ENCODE assay signal across 10 cellular contexts in genomic region chr9:33117306-33117705, GRCh38. TPM values are rescaled to one million over a fixed set of nuclear protein-coding genes. Genes with fewer than 3 reads are reported as not detected.
DNase-seq lines count a peak whose midpoint lies in the region; ATAC-seq and TF ChIP-seq lines count a peak whose summit lies in the region.
"Had no signal": no experiment of that assay in that cellular context is flagged by ENCODE, and none has a peak within 500 bp of the region (broad histone marks: within the 10 kb centered on the region; RNA-seq: fewer than 3 reads in every experiment).

No MANE protein-coding gene starts in this region.

- no peak overlapping the region for H4K5ac ChIP-seq in H9 (ENCODE audit: insufficient read length, low read depth, low read length)

- no peak overlapping the region for H2AFZ ChIP-seq in H9 (ENCODE audit: low read length)

- H3K79me1 ChIP-seq in H9 (ENCODE audit: insufficient read depth, low read depth, low read length, poor library complexity, severe bottlenecking): no peaks in the 10 kb centered on the region

- H3K18ac ChIP-seq in H9 (ENCODE audit: insufficient read length, low read depth, low read length): no peak overlapping the region

- no peak overlapping the region for H3K4me3 ChIP-seq in CD4-positive, CD25-positive, alpha-beta regulatory T cell (ENCODE audit: low read depth, low read length)
- H3K4me3 ChIP-seq: gastroesophageal sphincter had no signal

- H2AK5ac ChIP-seq in H9 (ENCODE audit: insufficient read length, low read length): no peak overlapping the region

- H3K4me1 Mint-ChIP-seq in CD4-positive, CD25-positive, alpha-beta regulatory T cell: peaks cover 5 to 29% (median 17%) of the 10 kb centered on the region in 4 donors
- H3K4me1 Mint-ChIP-seq in natural killer cell (peaks cover 38 to 56% of the 10 kb centered on the region in 2 donors), H9 (peaks cover 5 to 8% of the 10 kb centered on the region in 2 experiments; a peak in 3 of 4 replicates)

- DNase-seq in CD4-positive, CD25-positive, alpha-beta regulatory T cell: no peak
- peak; percentile 49 for DNase-seq in MV-4-11 (lab: John Stamatoyannopoulos, UW)
- DNase-seq in dedifferentiated amniotic fluid mesenchymal stem cell (ENCODE audit: extremely low spot score): peak; percentile 74
- no peak for DNase-seq in natural killer cell
- DNase-seq in SIG-M5 (lab: John Stamatoyannopoulos, UW): no peak
- no peak for DNase-seq in pons (ENCODE audit: low spot score)
- DNase-seq in cerebellum (ENCODE audit: low spot score): no peak
- no peak for DNase-seq in H9
- DNase-seq: activated gamma-delta T cell treated with Interleukin-2 at 50 U/mL for 16 hours had no signal

- WGBS in H9 (ENCODE audit: extremely low coverage, insufficient read length, low lambda C conversion rate): no CpG with 5 or more reads among the region's 1 CpG

- H3T11ph ChIP-seq in H9 (ENCODE audit: low read length): no peak overlapping the region

- peaks cover 60% of the 10 kb centered on the region for H3K36me3 Mint-ChIP-seq in CD4-positive, CD25-positive, alpha-beta regulatory T cell
- no peaks in the 10 kb centered on the region for H3K36me3 Mint-ChIP-seq in natural killer cell
- H3K36me3 Mint-ChIP-seq in H9 (ENCODE audit: insufficient read depth in 1 of 3, low read depth in 3 of 3): no peaks in the 10 kb centered on the region; a peak in 2 of 7 replicates

- no peak overlapping the region for H3K4me3 Mint-ChIP-seq in CD4-positive, CD25-positive, alpha-beta regulatory T cell
- no peak overlapping the region for H3K4me3 Mint-ChIP-seq in natural killer cell
- H3K4me3 Mint-ChIP-seq in H9: no peak overlapping the region; a peak in 1 of 5 replicates

- H4K20me1 ChIP-seq in H9 (ENCODE audit: control insufficient read depth, insufficient read depth, insufficient read length): no peaks in the 10 kb centered on the region

- no peaks in the 10 kb centered on the region for H3K79me2 ChIP-seq in H9 (ENCODE audit: insufficient read depth, low read length)

- no peak overlapping the region for H3K27ac ChIP-seq in CD4-positive, CD25-positive, alpha-beta regulatory T cell (ENCODE audit: insufficient read depth, low read length, poor library complexity, severe bottlenecking)
- H3K27ac ChIP-seq in H9 (ENCODE audit: insufficient read length, low read depth, low read length): no peak overlapping the region

- no peaks in the 10 kb centered on the region for H3K9me3 Mint-ChIP-seq in CD4-positive, CD25-positive, alpha-beta regulatory T cell
- H3K9me3 Mint-ChIP-seq in natural killer cell (no peaks in the 10 kb centered on the region), H9 (no peaks in the 10 kb centered on the region)

- H2BK20ac ChIP-seq in H9 (ENCODE audit: low read depth, low read length, poor library complexity, severe bottlenecking): no peak overlapping the region

- no peaks in the 10 kb centered on the region for H3K23me2 ChIP-seq in H9 (ENCODE audit: insufficient read length, low read depth, low read length, poor library complexity, severe bottlenecking)

- intact Hi-C loops in natural killer cell (cut with micrococcal nuclease): loop anchor here (10.0 kb wide), 1 partner anchor 47 kb away; the partner anchor contains the start of gene B4GALT1

- H2BK5ac ChIP-seq in H9 (ENCODE audit: insufficient read length, low read length): no peak overlapping the region

- no peak overlapping the region for H2BK12ac ChIP-seq in H9 (ENCODE audit: insufficient read length, low read depth, low read length)

- ATAC-seq in CD4-positive, CD25-positive, alpha-beta regulatory T cell (ENCODE audit: low read depth in 2 of 2): no peak
- ATAC-seq in natural killer cell: no peak

- H3K27me3 ChIP-seq in CD4-positive, CD25-positive, alpha-beta regulatory T cell (ENCODE audit: control insufficient read depth, insufficient read depth, low read length): no peaks in the 10 kb centered on the region
- H3K27me3 ChIP-seq in H9 (ENCODE audit: insufficient read depth, low read length): no peaks in the 10 kb centered on the region
- H3K27me3 ChIP-seq: gastroesophageal sphincter had no signal

- no peaks in the 10 kb centered on the region for H3K27me3 Mint-ChIP-seq in CD4-positive, CD25-positive, alpha-beta regulatory T cell
- H3K27me3 Mint-ChIP-seq in natural killer cell (ENCODE audit: low read depth in 2 of 2) (peaks cover 0 to 2% of the 10 kb centered on the region in 2 donors), H9 (ENCODE audit: low read depth) (no peaks in the 10 kb centered on the region)

- no peak overlapping the region for H4K91ac ChIP-seq in H9 (ENCODE audit: insufficient read length, low read depth, low read length)

- H3K56ac ChIP-seq in H9 (ENCODE audit: insufficient read length, low read depth, low read length): no peak overlapping the region

- no peak overlapping the region for H2BK120ac ChIP-seq in H9 (ENCODE audit: low read depth, low read length, poor library complexity, severe bottlenecking)

- H3K9ac ChIP-seq in H9 (ENCODE audit: extremely low read depth, insufficient read length, low read length): no peak overlapping the region

- H3K4me2 ChIP-seq in H9 (ENCODE audit: insufficient read depth, insufficient read length, low read length): no peak overlapping the region

- H3K27ac Mint-ChIP-seq in CD4-positive, CD25-positive, alpha-beta regulatory T cell: peak overlapping the region in 2 of 3 donors; percentile 72 to 87
- peak overlapping the region; percentile 68 to 77 for H3K27ac Mint-ChIP-seq in natural killer cell
- no peak overlapping the region; a peak in 1 of 7 replicates for H3K27ac Mint-ChIP-seq in H9

- peaks cover 9% of the 10 kb centered on the region for H3K4me1 ChIP-seq in CD4-positive, CD25-positive, alpha-beta regulatory T cell (ENCODE audit: control insufficient read depth, insufficient read depth, low read length, poor library complexity, severe bottlenecking)
- no peaks in the 10 kb centered on the region for H3K4me1 ChIP-seq in H9 (ENCODE audit: insufficient read depth, low read length)

- H3K14ac ChIP-seq in H9 (ENCODE audit: insufficient read depth, low read length): no peak overlapping the region

- H2BK15ac ChIP-seq in H9 (ENCODE audit: low read depth, low read length): no peak overlapping the region

- no peak overlapping the region for H3K23ac ChIP-seq in H9 (ENCODE audit: insufficient read length, low read depth, low read length)

- H3K36me3 ChIP-seq in CD4-positive, CD25-positive, alpha-beta regulatory T cell (ENCODE audit: control insufficient read depth, insufficient read depth, low read length): peaks cover 64% of the 10 kb centered on the region

- no peak overlapping the region for H4K8ac ChIP-seq in H9 (replicated peaks; ENCODE audit: insufficient read length, low read depth, low read length)

- H3K4ac ChIP-seq in H9 (ENCODE audit: low read depth, low read length): no peak overlapping the region

- TF ChIP-seq CTCF in natural killer cell (IDR thresholded peaks at IDR 0.05) (no peak), H9 (conservative IDR thresholded peaks at IDR 0.05) (no peak)

- H3K9me3 ChIP-seq in CD4-positive, CD25-positive, alpha-beta regulatory T cell (ENCODE audit: control insufficient read depth in 2 of 2, low read length in 2 of 2): no peaks in the 10 kb centered on the region
- no peaks in the 10 kb centered on the region for H3K9me3 ChIP-seq in H9 (ENCODE audit: control insufficient read depth, low read depth, low read length)
- H3K9me3 ChIP-seq: gastroesophageal sphincter had no signal

RNA-seq across cellular contexts. Expression of gene SMU1, which starts 40.8 kb away (rescaled TPM):
- 22.7 TPM for total RNA-seq in CD4-positive, CD25-positive, alpha-beta regulatory T cell
- polyA plus RNA-seq in CD4-positive, CD25-positive, alpha-beta regulatory T cell: 10 to 100 TPM; 23.7 to 27.9 (median 24.9) TPM
- total RNA-seq in natural killer cell (10 to 100 TPM; 21.9 to 23.2 (median 22.1) TPM), cerebellum (25.7 TPM), H9 (2021) (26.3 and 26.9 TPM in 2 replicates)

RNA-seq across cellular contexts. Expression of gene B4GALT1, which starts 49.8 kb away (rescaled TPM):
- total RNA-seq in CD4-positive, CD25-positive, alpha-beta regulatory T cell: 87.8 TPM
- polyA plus RNA-seq in CD4-positive, CD25-positive, alpha-beta regulatory T cell: 10 to 100 TPM; 18.8 to 21.7 (median 20.6) TPM
- 100 to 1,000 TPM; 122 to 143 (median 128) TPM for total RNA-seq in natural killer cell
- total RNA-seq in cerebellum: 2.8 TPM
- 15.3 and 16.1 TPM in 2 replicates for total RNA-seq in H9 (2021)

Comparison
In these comparisons a context has a peak if more than half of its experiments do, and no peak if none do; other contexts are left out.
1. DNase-seq: peak in MV-4-11 (single experiment) and dedifferentiated amniotic fluid mesenchymal stem cell (single experiment); none in CD4-positive, CD25-positive, alpha-beta regulatory T cell (0 of 3), natural killer cell (single experiment), SIG-M5 (single experiment), pons (single experiment), cerebellum (single experiment) and H9 (single experiment).
2. H3K27ac Mint-ChIP-seq: peak in CD4-positive, CD25-positive, alpha-beta regulatory T cell (2 of 3) and natural killer cell (2 of 2); none in H9 (0 of 3).